Comparison of ENCODE assay signal across 8 cellular contexts in the genomic region with DNA sequence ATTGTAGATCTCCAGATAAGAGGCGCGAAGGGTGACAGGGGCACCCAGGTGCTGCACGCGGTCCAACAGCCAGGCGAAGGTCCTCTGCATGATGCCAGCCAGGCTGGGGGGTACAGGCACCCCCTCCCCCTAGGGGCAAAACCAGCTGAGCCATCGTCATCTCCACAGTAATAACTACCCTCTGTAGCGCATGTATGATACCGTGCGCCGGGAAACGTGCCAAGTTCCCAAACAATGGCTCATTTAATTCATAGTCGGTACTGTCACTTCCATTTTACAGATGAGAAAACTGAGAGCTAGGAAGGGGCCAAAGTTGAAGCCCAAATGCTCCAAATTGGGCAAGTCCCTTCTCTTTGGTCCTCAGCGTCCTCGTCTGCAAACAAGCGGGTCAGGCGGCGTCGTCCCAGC. TPM values are rescaled to one million over a fixed set of nuclear protein-coding genes. Genes with fewer than 3 reads are reported as not detected.
DNase-seq lines count a peak whose midpoint lies in the region; ATAC-seq, FAIRE-seq and TF ChIP-seq lines count a peak whose summit lies in the region.

No MANE protein-coding gene starts in this region.

- H3K4me2 ChIP-seq in K562 (ENCODE audit: insufficient read depth, low read length) (no peak overlapping the region), mesenchymal stem cell (ENCODE audit: low read length, poor library complexity, severe bottlenecking) (peak overlapping the region; percentile 79)

- BruUV-seq in K562 (replicated peaks; lab: Mats Ljungman, UMichigan), result no TSS peak

- no peak overlapping the region for H3K14ac ChIP-seq in mesenchymal stem cell (ENCODE audit: low read length in 2 of 2)

- H4K91ac ChIP-seq in mesenchymal stem cell (ENCODE audit: low read length), result no peak overlapping the region

- CTCF ChIA-PET in K562 (lab: Yijun Ruan, JAX; ENCODE audit: low intra/inter-chr PET ratio), result no interaction called here

- no peak overlapping the region for H3K18ac ChIP-seq in mesenchymal stem cell (ENCODE audit: low read depth in 1 of 2, low read length in 2 of 2)

- no peak overlapping the region for H4K8ac ChIP-seq in mesenchymal stem cell (ENCODE audit: low read length)

- no peaks in the 10 kb centered on the region for H3K4me1 ChIP-seq in cardiac muscle cell (ENCODE audit: low read depth)
- peaks cover 0 to 12% of the 10 kb centered on the region in 2 experiments; a peak in 2 of 5 replicates for H3K4me1 ChIP-seq in K562 (replicated peaks in 1 of 2; ENCODE audit: control insufficient read depth in 2 of 2, insufficient read depth in 2 of 2, low read length in 2 of 2)
- peaks cover 28% of the 10 kb centered on the region for H3K4me1 ChIP-seq in mesenchymal stem cell (ENCODE audit: control insufficient read depth, insufficient read depth, low read depth, low read length)
- no peaks in the 10 kb centered on the region for H3K4me1 ChIP-seq in urinary bladder (ENCODE audit: insufficient read depth)

- no peak overlapping the region for H2AFZ ChIP-seq in K562 (ENCODE audit: low read depth, low read length)
- H2AFZ ChIP-seq in mesenchymal stem cell (ENCODE audit: low read depth, low read length), result no peak overlapping the region

- H3K23ac ChIP-seq in mesenchymal stem cell (ENCODE audit: low read length in 2 of 2), result no peak overlapping the region

- no peak for TF ChIP-seq RAD21 in K562 (CRISPR knock-in tag; conservative IDR thresholded peaks at IDR 0.05 in 1 of 2, IDR thresholded peaks at IDR 0.05 in 1 of 2)

- H3K4me3 ChIP-seq in cardiac muscle cell (peak overlapping the region; percentile 38), K562 (no peak overlapping the region), mesenchymal stem cell (ENCODE audit: insufficient read depth in 1 of 2, low read depth in 1 of 2, low read length in 2 of 2) (peak overlapping the region; percentile 41 to 77), urinary bladder (ENCODE audit: low read depth, low read length) (peak overlapping the region; percentile 42)

- H2BK15ac ChIP-seq in mesenchymal stem cell (ENCODE audit: low read depth, poor library complexity, severe bottlenecking), result no peak overlapping the region

- H2BK12ac ChIP-seq in mesenchymal stem cell (ENCODE audit: low read length in 2 of 2), result no peak overlapping the region

- no peak for ATAC-seq in Right ventricle myocardium inferior
- ATAC-seq in K562, result no peak

- no peaks in the 10 kb centered on the region for H3K9me3 ChIP-seq in cardiac muscle cell (ENCODE audit: low read depth)
- H3K9me3 ChIP-seq in K562 (replicated peaks; ENCODE audit: control insufficient read depth, insufficient read depth, low read depth, low read length), result no peaks in the 10 kb centered on the region
- H3K9me3 ChIP-seq in mesenchymal stem cell (ENCODE audit: control insufficient read depth, low read length), result peaks cover 23% of the 10 kb centered on the region

- DNase-seq in cardiac muscle cell (ENCODE audit: low read depth in 1 of 2, low spot score in 1 of 2) (peak in 1 of 2 donors; percentile 58), Right ventricle myocardium inferior (ENCODE audit: missing footprints) (no peak), K562 (ENCODE audit: extremely low read depth in 1 of 4, low spot score in 3 of 4) (no peak), mesenchymal stem cell (no peak), HCEC 1CT (no peak), KG1 (lab: John Stamatoyannopoulos, UW) (no peak)
- no peak for DNase-seq in stimulated activated naive CD4-positive, alpha-beta T cell treated with Interleukin-2 at 50 U/mL for 16 hours (lab: John Stamatoyannopoulos, UW)

- H2BK5ac ChIP-seq in mesenchymal stem cell (ENCODE audit: low read depth, low read length, poor library complexity, severe bottlenecking), result no peak overlapping the region

- H2AK5ac ChIP-seq in mesenchymal stem cell (ENCODE audit: low read length, severe bottlenecking), result peak overlapping the region; percentile 24

- H3K27me3 ChIP-seq in cardiac muscle cell (peaks cover 45% of the 10 kb centered on the region), K562 (ENCODE audit: control insufficient read depth in 2 of 2, insufficient read depth in 2 of 2, low read length in 2 of 2) (peaks cover 0 to 24% of the 10 kb centered on the region in 2 experiments; a peak in 2 of 5 replicates), mesenchymal stem cell (ENCODE audit: control insufficient read depth in 1 of 2, insufficient read depth in 1 of 2, low read length in 2 of 2) (peaks cover 0 to 59% of the 10 kb centered on the region in 2 experiments)

- 28% methylated on average over 9 of the region's 18 CpGs for WGBS in K562 (ENCODE audit: insufficient coverage, low coverage, missing lambda C conversion rate)
- 53% methylated on average over 18 of the region's 18 CpGs for WGBS in mesenchymal stem cell
- WGBS in urinary bladder, result 25% methylated on average over 18 of the region's 18 CpGs

- no peak overlapping the region for H3K4ac ChIP-seq in mesenchymal stem cell (ENCODE audit: low read depth in 1 of 2, low read length in 2 of 2)

- TF ChIP-seq EP300 in K562 (IDR thresholded peaks at IDR 0.05; ENCODE audit: low read length), result no peak

- intact Hi-C loops in Right ventricle myocardium inferior (cut with DNase I) (no loop called here), K562 (cut with micrococcal nuclease) (no loop called here)

- TF ChIP-seq CTCF in cardiac muscle cell (IDR thresholded peaks at IDR 0.05; ENCODE audit: low read depth, low read length), result no peak
- TF ChIP-seq CTCF in K562 (IDR thresholded peaks at IDR 0.05 in 2 of 3, conservative IDR thresholded peaks at IDR 0.05 in 1 of 3; ENCODE audit: insufficient read depth in 2 of 3, low read depth in 1 of 3, low read length in 3 of 3), result no peak

- H3K79me2 ChIP-seq in K562 (ENCODE audit: control insufficient read depth, insufficient read depth, low read length), result no peaks in the 10 kb centered on the region

- H3K9ac ChIP-seq in K562 (ENCODE audit: insufficient read depth in 1 of 2, low read depth in 2 of 2, low read length in 2 of 2) (no peak overlapping the region), mesenchymal stem cell (ENCODE audit: low read length) (no peak overlapping the region)

- H2BK120ac ChIP-seq in mesenchymal stem cell (ENCODE audit: low read depth, low read length), result no peak overlapping the region

- H3K9me1 ChIP-seq in K562 (ENCODE audit: control insufficient read depth, insufficient read depth, low read length), result no peaks in the 10 kb centered on the region

- no peak for FAIRE-seq in K562 (lab: Jason Lieb, UNC)

- no peaks in the 10 kb centered on the region; the same call in 1 of the 2 replicates for H4K20me1 ChIP-seq in K562 (replicated peaks; ENCODE audit: control insufficient read depth, insufficient read depth, low read length)

- H3K36me3 ChIP-seq in cardiac muscle cell, result no peaks in the 10 kb centered on the region
- H3K36me3 ChIP-seq in K562 (ENCODE audit: control insufficient read depth, insufficient read depth, low read length), result no peaks in the 10 kb centered on the region
- H3K36me3 ChIP-seq in mesenchymal stem cell (ENCODE audit: control insufficient read depth in 1 of 2, insufficient read depth in 2 of 2, low read depth in 1 of 2, low read length in 2 of 2), result peaks cover 0 to 50% of the 10 kb centered on the region in 2 experiments
- H3K36me3 ChIP-seq in urinary bladder (ENCODE audit: insufficient read depth), result no peaks in the 10 kb centered on the region

- peaks cover 9% of the 10 kb centered on the region for H3K79me1 ChIP-seq in mesenchymal stem cell (replicated peaks; ENCODE audit: low read length, poor library complexity, severe bottlenecking)

- POLR2A ChIA-PET in K562 (lab: Yijun Ruan, JAX), result no interaction called here

- no peak for TF ChIP-seq POLR2A in K562 (conservative IDR thresholded peaks at IDR 0.05)

- in situ Hi-C loops in K562 (cut with MboI), result no loop called here

- H3K27ac ChIP-seq in cardiac muscle cell, result no peak overlapping the region
- no peak overlapping the region for H3K27ac ChIP-seq in K562 (ENCODE audit: extremely low read depth, low read depth, low read length)
- no peak overlapping the region for H3K27ac ChIP-seq in mesenchymal stem cell (ENCODE audit: low read length, poor library complexity, severe bottlenecking)
- H3K27ac ChIP-seq in urinary bladder (ENCODE audit: low read depth), result no peak overlapping the region

RNA-seq across cellular contexts. Expression of a gene that starts 1.5 kb away (rescaled TPM):
- total RNA-seq in cardiac muscle cell (0.04 and 1.1 TPM in 2 replicates), Right ventricle myocardium inferior (not detected), K562 (2014; rRNA removed) (not detected in 2 replicates), K562 (2014; rRNA removed; fragmentation: Illumina TruSeq; extraction: Trizol) (not detected in 2 replicates), K562 (2015; rRNA removed; fragmentation: Illumina TruSeq; extraction: Trizol) (not detected in 2 replicates), K562 (2021) (not detected in 2 replicates), urinary bladder (0.42 TPM)
- polyA plus RNA-seq in cardiac muscle cell (0.64 and 1.6 TPM in 2 replicates), K562 (2011; rRNA removed) (not detected in 2 replicates), K562 (2014; fragmentation: Illumina TruSeq; extraction: Trizol) (not detected in 2 replicates), K562 (2014; fragmentation: Nextera tagmentation; extraction: Ambion mirVana) (not detected), K562 (2014; rRNA removed) (not detected in 2 replicates), urinary bladder (0.11 TPM)
- not detected in 2 replicates for total RNA-seq in K562 (2011; cell fraction: chromatin; rRNA removed; ENCODE audit: low replicate concordance)
- total RNA-seq in K562 (2011; cell fraction: nucleolus; rRNA removed), result not detected in 2 replicates
- total RNA-seq in K562 (2011; cell fraction: nucleoplasm; rRNA removed), result not detected in 2 replicates
- polyA plus RNA-seq in K562 (2011; cell fraction: cytosol; rRNA removed), result not detected in 2 replicates
- polyA plus RNA-seq in K562 (2011; cell fraction: nucleus; rRNA removed), result not detected in 2 replicates
- 0.06 TPM in 1 of 2 replicates, not detected in the other for polyA plus RNA-seq in K562 (2012)
- polyA minus RNA-seq in K562 (2011; rRNA and poly(A)+ RNA removed), result not detected in 2 replicates
- not detected in 2 replicates for polyA minus RNA-seq in K562 (2011; cell fraction: cytosol; rRNA and poly(A)+ RNA removed)
- not detected in 2 replicates for polyA minus RNA-seq in K562 (2011; cell fraction: nucleus; rRNA and poly(A)+ RNA removed)
- polyA plus RNA-seq in mesenchymal stem cell (2013, experiment 1 of 2), result 0.10 TPM
- polyA plus RNA-seq in mesenchymal stem cell (2013, experiment 2 of 2), result not detected

RNA-seq across cellular contexts. Expression of a gene that starts 19.5 kb away (rescaled TPM):
- total RNA-seq in cardiac muscle cell, result not detected in 2 replicates
- polyA plus RNA-seq in cardiac muscle cell, result 0.64 TPM in 1 of 2 replicates, not detected in the other
- not detected for total RNA-seq in Right ventricle myocardium inferior
- not detected in 2 replicates for total RNA-seq in K562 (2011; cell fraction: chromatin; rRNA removed; ENCODE audit: low replicate concordance)
- total RNA-seq in K562 (2011; cell fraction: nucleolus; rRNA removed), result not detected in 2 replicates
- not detected in 2 replicates for total RNA-seq in K562 (2011; cell fraction: nucleoplasm; rRNA removed)
- total RNA-seq in K562 (2014; rRNA removed), result not detected in 2 replicates
- not detected in 2 replicates for total RNA-seq in K562 (2014; rRNA removed; fragmentation: Illumina TruSeq; extraction: Trizol)
- total RNA-seq in K562 (2015; rRNA removed; fragmentation: Illumina TruSeq; extraction: Trizol), result not detected in 2 replicates
- total RNA-seq in K562 (2021), result 1.3 and 2.1 TPM in 2 replicates
- not detected in 2 replicates for polyA plus RNA-seq in K562 (2011; rRNA removed)
- not detected in 2 replicates for polyA plus RNA-seq in K562 (2011; cell fraction: cytosol; rRNA removed)
- polyA plus RNA-seq in K562 (2011; cell fraction: nucleus; rRNA removed), result not detected in 2 replicates
- not detected in 2 replicates for polyA plus RNA-seq in K562 (2012)
- not detected in 2 replicates for polyA plus RNA-seq in K562 (2014; fragmentation: Illumina TruSeq; extraction: Trizol)
- polyA plus RNA-seq in K562 (2014; fragmentation: Nextera tagmentation; extraction: Ambion mirVana), result not detected
- polyA plus RNA-seq in K562 (2014; rRNA removed), result not detected in 2 replicates
- not detected in 2 replicates for polyA minus RNA-seq in K562 (2011; rRNA and poly(A)+ RNA removed)
- polyA minus RNA-seq in K562 (2011; cell fraction: cytosol; rRNA and poly(A)+ RNA removed), result 2.5 TPM in 1 of 2 replicates, not detected in the other
- not detected in 2 replicates for polyA minus RNA-seq in K562 (2011; cell fraction: nucleus; rRNA and poly(A)+ RNA removed)
- 0.03 TPM for polyA plus RNA-seq in mesenchymal stem cell (2013, experiment 1 of 2)
- 0.03 TPM for polyA plus RNA-seq in mesenchymal stem cell (2013, experiment 2 of 2)
- total RNA-seq in urinary bladder, result not detected
- 2.4 TPM for polyA plus RNA-seq in urinary bladder

RNA-seq across cellular contexts. Expression of a gene that starts 57.7 kb away (rescaled TPM):
- 19.2 and 19.3 TPM in 2 replicates for total RNA-seq in cardiac muscle cell
- 12.2 and 13.4 TPM in 2 replicates for polyA plus RNA-seq in cardiac muscle cell
- total RNA-seq in Right ventricle myocardium inferior, result 9.8 TPM
- total RNA-seq in K562 (2011; cell fraction: chromatin; rRNA removed; ENCODE audit: low replicate concordance), result not detected in 2 replicates
- not detected in 2 replicates for total RNA-seq in K562 (2011; cell fraction: nucleolus; rRNA removed)
- total RNA-seq in K562 (2011; cell fraction: nucleoplasm; rRNA removed), result not detected in 2 replicates
- total RNA-seq in K562 (2014; rRNA removed), result 0.08 TPM in 1 of 2 replicates, not detected in the other
- not detected in 2 replicates for total RNA-seq in K562 (2014; rRNA removed; fragmentation: Illumina TruSeq; extraction: Trizol)
- not detected in 2 replicates for total RNA-seq in K562 (2015; rRNA removed; fragmentation: Illumina TruSeq; extraction: Trizol)
- 0.07 and 0.16 TPM in 2 replicates for total RNA-seq in K562 (2021)
- polyA plus RNA-seq in K562 (2011; rRNA removed), result not detected in 2 replicates
- not detected in 2 replicates for polyA plus RNA-seq in K562 (2011; cell fraction: cytosol; rRNA removed)
- 0.04 TPM in 1 of 2 replicates, not detected in the other for polyA plus RNA-seq in K562 (2011; cell fraction: nucleus; rRNA removed)
- polyA plus RNA-seq in K562 (2012), result not detected in 2 replicates
- not detected in 2 replicates for polyA plus RNA-seq in K562 (2014; fragmentation: Illumina TruSeq; extraction: Trizol)
- polyA plus RNA-seq in K562 (2014; fragmentation: Nextera tagmentation; extraction: Ambion mirVana), result not detected
- 0.07 TPM in 1 of 2 replicates, not detected in the other for polyA plus RNA-seq in K562 (2014; rRNA removed)
- not detected in 2 replicates for polyA minus RNA-seq in K562 (2011; rRNA and poly(A)+ RNA removed)
- polyA minus RNA-seq in K562 (2011; cell fraction: cytosol; rRNA and poly(A)+ RNA removed), result not detected in 2 replicates
- 0.13 TPM in 1 of 2 replicates, not detected in the other for polyA minus RNA-seq in K562 (2011; cell fraction: nucleus; rRNA and poly(A)+ RNA removed)
- polyA plus RNA-seq in mesenchymal stem cell (2013, experiment 1 of 2), result 13.9 TPM
- 12.5 TPM for polyA plus RNA-seq in mesenchymal stem cell (2013, experiment 2 of 2)
- total RNA-seq in urinary bladder, result 21.5 TPM
- polyA plus RNA-seq in urinary bladder, result 8.1 TPM
